ENCODE assay signal across 36 cellular contexts in the genomic region with DNA sequence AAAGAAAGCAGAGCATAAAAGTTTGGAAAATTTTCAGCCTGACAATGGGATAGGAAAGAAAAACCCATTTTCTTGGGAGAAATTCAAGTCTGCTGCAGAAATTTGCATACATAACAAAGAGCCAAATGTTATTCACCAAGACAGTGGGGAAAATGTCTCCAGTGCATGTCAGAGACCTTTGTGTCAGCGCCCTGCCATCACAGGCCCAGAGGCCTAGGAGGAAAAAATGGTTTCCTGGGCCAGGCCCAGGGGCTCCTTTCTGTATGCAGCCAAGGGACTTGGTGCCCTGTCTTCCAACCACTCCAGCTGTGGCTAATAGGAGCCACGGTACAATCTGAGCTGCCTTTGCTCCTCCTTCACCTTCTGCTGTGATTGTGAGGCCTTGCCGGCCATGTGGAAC.
DNase-seq lines count a peak whose midpoint lies in the region; ATAC-seq, FAIRE-seq and TF ChIP-seq lines count a peak whose summit lies in the region.
"Had no signal": no experiment of that assay in that cellular context is flagged by ENCODE, and none has a peak within 500 bp of the region (broad histone marks: within the 10 kb centered on the region; RNA-seq: fewer than 3 reads in every experiment).

No MANE protein-coding gene starts in this region.

- TF ChIP-seq POLR2A in HepG2 (IDR thresholded peaks at IDR 0.05; ENCODE audit: insufficient read depth in 1 of 2, low read depth in 2 of 2, low read length in 2 of 2) (no peak), right lobe of liver (IDR thresholded peaks at IDR 0.05) (no peak), A549 (IDR thresholded peaks at IDR 0.05; ENCODE audit: low read length) (no peak), K562 (conservative IDR thresholded peaks at IDR 0.05) (no peak)

- H3K9me3 Mint-ChIP-seq in activated T-cell treated with anti-CD3 and anti-CD28 coated beads, Interleukin-2, amount 50 U/mL, for 72 hours: peaks cover 13 to 16% of the 10 kb centered on the region in 2 donors

- TF ChIP-seq CTCF in HepG2 (CRISPR knock-in tag; IDR thresholded peaks at IDR 0.05) (no peak), right lobe of liver (IDR thresholded peaks at IDR 0.05) (no peak), A549 (IDR thresholded peaks at IDR 0.05) (no peak), HEK293 (tag by site-specific recombination; IDR thresholded peaks at IDR 0.05) (no peak), K562 (IDR thresholded peaks at IDR 0.05 in 2 of 3, conservative IDR thresholded peaks at IDR 0.05 in 1 of 3; ENCODE audit: insufficient read depth in 2 of 3, low read depth in 1 of 3, low read length in 3 of 3) (no peak)

- 17% methylated on average over 3 of the region's 3 CpGs for WGBS in HepG2 (ENCODE audit: low lambda C conversion rate)
- WGBS in right lobe of liver (ENCODE audit: insufficient coverage, low coverage, low lambda C conversion rate, missing lambda C conversion rate): 57% methylated on average over 2 of the region's 3 CpGs
- 34% methylated on average over 3 of the region's 3 CpGs for WGBS in A549 (ENCODE audit: missing lambda C conversion rate)
- WGBS in K562 (ENCODE audit: insufficient coverage, low coverage, missing lambda C conversion rate): 8% methylated on average over 3 of the region's 3 CpGs

- H3K9ac ChIP-seq in HepG2 (ENCODE audit: insufficient read depth, low read depth, low read length): no peak overlapping the region
- H3K9ac ChIP-seq in K562 (ENCODE audit: insufficient read depth in 1 of 2, low read depth in 2 of 2, low read length in 2 of 2): no peak overlapping the region
- H3K9ac ChIP-seq: BLaER1; BLaER1 treated with 17β-estradiol and CSF1 and Interleukin-3, amounts not matched to agents 10 nM and 100 nM had no signal

- BruUV-seq in HepG2 (replicated peaks; lab: Mats Ljungman, UMichigan) (no TSS peak), K562 (replicated peaks; lab: Mats Ljungman, UMichigan) (no TSS peak)

- no peak for TF ChIP-seq RAD21 in HepG2 (CRISPR knock-in tag; IDR thresholded peaks at IDR 0.05)
- TF ChIP-seq RAD21 in A549 (conservative IDR thresholded peaks at IDR 0.05 in 1 of 2, IDR thresholded peaks at IDR 0.05 in 1 of 2): no peak
- no peak for TF ChIP-seq RAD21 in K562 (CRISPR knock-in tag; conservative IDR thresholded peaks at IDR 0.05 in 1 of 2, IDR thresholded peaks at IDR 0.05 in 1 of 2)

- H3K4me1 Mint-ChIP-seq in activated T-cell treated with anti-CD3 and anti-CD28 coated beads, Interleukin-2, amount 50 U/mL, for 72 hours (ENCODE audit: low read depth): no peaks in the 10 kb centered on the region
- H3K4me1 Mint-ChIP-seq: CD4-positive, alpha-beta memory T cell; CD8-positive, alpha-beta memory T cell had no signal

- H3K9me3 ChIP-seq in HepG2 (ENCODE audit: low read length) (peaks cover 28% of the 10 kb centered on the region), right lobe of liver (no peaks in the 10 kb centered on the region), A549 (peaks cover 22% of the 10 kb centered on the region; the same call in 2 of the 3 replicates), HEK293 (ENCODE audit: control insufficient read depth, insufficient read depth, low read depth, low read length) (no peaks in the 10 kb centered on the region; the same call in none of the 2 replicates), K562 (replicated peaks; ENCODE audit: control insufficient read depth, insufficient read depth, low read depth, low read length) (no peaks in the 10 kb centered on the region)
- H3K9me3 ChIP-seq: BE2C had no signal

- intact Hi-C loops in HepG2 (cut with micrococcal nuclease; ENCODE audit: unreplicated experiment): no loop called here
- intact Hi-C loops in right lobe of liver (cut with DNase I): no loop called here
- intact Hi-C loops in K562 (cut with micrococcal nuclease): no loop called here

- H3K27me3 ChIP-seq in HepG2 (ENCODE audit: control insufficient read depth in 1 of 2, insufficient read depth in 2 of 2, low read length in 2 of 2) (peaks cover 2 to 8% of the 10 kb centered on the region in 2 experiments; a peak in 1 of 5 replicates), right lobe of liver (no peaks in the 10 kb centered on the region), K562 (ENCODE audit: control insufficient read depth in 2 of 2, insufficient read depth in 2 of 2, low read length in 2 of 2) (peaks cover 3 to 6% of the 10 kb centered on the region in 2 experiments; a peak in 4 of 5 replicates)
- H3K27me3 ChIP-seq: BE2C; BLaER1; BLaER1 treated with 17β-estradiol and CSF1 and Interleukin-3, amounts not matched to agents 10 nM and 100 nM had no signal

- H3K9me1 ChIP-seq in K562 (ENCODE audit: control insufficient read depth, insufficient read depth, low read length): no peaks in the 10 kb centered on the region

- H3K27me3 Mint-ChIP-seq in activated T-cell treated with anti-CD3 and anti-CD28 coated beads, Interleukin-2, amount 50 U/mL, for 72 hours (ENCODE audit: low read depth): peaks cover 10% of the 10 kb centered on the region
- H3K27me3 Mint-ChIP-seq: CD4-positive, alpha-beta T cell; CD4-positive, CD25-positive, alpha-beta regulatory T cell had no signal

- no peak overlapping the region for H3K4me3 ChIP-seq in HepG2 (replicated peaks in 1 of 3; ENCODE audit: insufficient read depth in 1 of 3, low read depth in 2 of 3, low read length in 3 of 3)
- no peak overlapping the region for H3K4me3 ChIP-seq in right lobe of liver
- H3K4me3 ChIP-seq in A549: no peak overlapping the region
- H3K4me3 ChIP-seq in HEK293 (ENCODE audit: low read depth, low read length): no peak overlapping the region
- no peak overlapping the region for H3K4me3 ChIP-seq in K562
- H3K4me3 ChIP-seq: BLaER1 had no signal

- FAIRE-seq in HepG2 (lab: Jason Lieb, UNC) (no peak), A549 (lab: Jason Lieb, UNC) (no peak), K562 (lab: Jason Lieb, UNC) (no peak)
- FAIRE-seq: A204.1, D721Med had no signal

- TF ChIP-seq EP300 in HepG2 (IDR thresholded peaks at IDR 0.05; ENCODE audit: low read depth in 2 of 2, low read length in 2 of 2): no peak
- TF ChIP-seq EP300 in HepG2 (CRISPR knock-in tag; IDR thresholded peaks at IDR 0.05; ENCODE audit: borderline replicate concordance): no peak
- no peak for TF ChIP-seq EP300 in A549 (IDR thresholded peaks at IDR 0.05)
- no peak for TF ChIP-seq EP300 in K562 (IDR thresholded peaks at IDR 0.05; ENCODE audit: low read length)

- no peak overlapping the region for H3K4me3 Mint-ChIP-seq in activated T-cell treated with anti-CD3 and anti-CD28 coated beads, Interleukin-2, amount 50 U/mL, for 72 hours
- H3K4me3 Mint-ChIP-seq: B cell; CD14-positive monocyte; CD4-positive, alpha-beta memory T cell; CD4-positive, alpha-beta T cell; CD4-positive, CD25-positive, alpha-beta regulatory T cell; CD8-positive, alpha-beta T cell had no signal

- peaks cover 13 to 14% of the 10 kb centered on the region in 2 donors for H3K36me3 Mint-ChIP-seq in activated T-cell treated with anti-CD3 and anti-CD28 coated beads, Interleukin-2, amount 50 U/mL, for 72 hours (ENCODE audit: insufficient read depth in 2 of 2)
- H3K36me3 Mint-ChIP-seq: CD14-positive monocyte; CD8-positive, alpha-beta T cell had no signal

- H3K36me3 ChIP-seq in HepG2 (replicated peaks in 1 of 2; ENCODE audit: control insufficient read depth in 1 of 2, insufficient read depth in 2 of 2, low read length in 2 of 2) (no peaks in the 10 kb centered on the region), right lobe of liver (no peaks in the 10 kb centered on the region), HEK293 (ENCODE audit: control insufficient read depth in 2 of 2, insufficient read depth in 1 of 2, low read length in 2 of 2) (no peaks in the 10 kb centered on the region), K562 (ENCODE audit: control insufficient read depth, insufficient read depth, low read length) (no peaks in the 10 kb centered on the region)
- H3K36me3 ChIP-seq: BE2C, BLaER1 had no signal

- in situ Hi-C loops in HepG2 (cut with HindIII; ENCODE audit: extremely low pct_ligation_motif_present, low pct_unique_long_range_greater_than_20kb): no loop called here
- in situ Hi-C loops in K562 (cut with MboI): no loop called here

- H4K20me1 ChIP-seq in HepG2 (ENCODE audit: insufficient read depth, low read length) (no peaks in the 10 kb centered on the region), K562 (replicated peaks; ENCODE audit: control insufficient read depth, insufficient read depth, low read length) (no peaks in the 10 kb centered on the region)
- H4K20me1 ChIP-seq: BLaER1; BLaER1 treated with 17β-estradiol and CSF1 and Interleukin-3, amounts not matched to agents 10 nM and 100 nM had no signal

- H3K4me1 ChIP-seq in HepG2 (ENCODE audit: insufficient read depth, low read length): peaks cover 26% of the 10 kb centered on the region
- H3K4me1 ChIP-seq in right lobe of liver: no peaks in the 10 kb centered on the region
- H3K4me1 ChIP-seq in A549: peaks cover 17% of the 10 kb centered on the region; the same call in 2 of the 3 replicates
- no peaks in the 10 kb centered on the region for H3K4me1 ChIP-seq in HEK293 (ENCODE audit: control insufficient read depth, insufficient read depth, low read length)
- no peaks in the 10 kb centered on the region for H3K4me1 ChIP-seq in K562 (replicated peaks in 1 of 2; ENCODE audit: control insufficient read depth in 2 of 2, insufficient read depth in 2 of 2, low read length in 2 of 2)
- H3K4me1 ChIP-seq: BE2C had no signal

- H3K27ac ChIP-seq in HepG2 (ENCODE audit: extremely low read length, insufficient read depth, low read length) (no peak overlapping the region), right lobe of liver (no peak overlapping the region), A549 (no peak overlapping the region), HEK293 (ENCODE audit: extremely low read depth, low read depth, low read length) (no peak overlapping the region), K562 (ENCODE audit: extremely low read depth, low read depth, low read length) (no peak overlapping the region)
- H3K27ac ChIP-seq: 22Rv1; BLaER1; BLaER1 treated with 17β-estradiol and CSF1 and Interleukin-3, amounts not matched to agents 10 nM and 100 nM; C4-2B had no signal

- H2AFZ ChIP-seq in HepG2 (ENCODE audit: low read length) (no peak overlapping the region), K562 (ENCODE audit: low read depth, low read length) (no peak overlapping the region)

- no peak for DNase-seq in HepG2 (ENCODE audit: low spot score)
- DNase-seq in right lobe of liver: no peak
- DNase-seq in A549 (ENCODE audit: low read depth in 1 of 2, low spot score in 1 of 2): no peak
- DNase-seq in K562 (ENCODE audit: extremely low read depth in 1 of 4, low spot score in 3 of 4): no peak
- no peak for DNase-seq in activated T-cell treated with anti-CD3 and anti-CD28 coated beads, Interleukin-2, amount 50 U/mL, for 72 hours
- DNase-seq in nucleus accumbens (lab: John Stamatoyannopoulos, UW): no peak
- no peak for DNase-seq in NCI-H510A treated with DMSO at 0.1 percent for 48 hours (lab: John Stamatoyannopoulos, UW)
- DNase-seq: 8988T; ACHN; AML-193; BE2C; C1 segment of cervical spinal cord; Caco-2; Calu3; CD4-positive, alpha-beta memory T cell; CD4-positive, alpha-beta T cell; CD4-positive, CD25-positive, alpha-beta regulatory T cell; CD8-positive, alpha-beta memory T cell; CD8-positive, alpha-beta T cell; COR-L47; DMS 273 treated with DMSO at 0.1 percent for 48 hours; DMS153; DMS53; DMS79; DMS79 treated with DMSO at 0.1 percent for 48 hours; DND-41; EL had no signal

- CTCF ChIA-PET in HepG2 (lab: Yijun Ruan, JAX; ENCODE audit: low intra/inter-chr PET ratio, low total read pairs) (no interaction called here), A549 (lab: Yijun Ruan, JAX) (interaction anchor here (0.8 kb wide), 1 partner anchor 15 kb away, joined by 3 read pairs; no protein-coding TSS in a partner anchor), HEK293 (lab: Yijun Ruan, JAX) (interaction anchor here (1.4 kb wide), 1 partner anchor 23 kb away, joined by 3 read pairs; no protein-coding TSS in a partner anchor), K562 (lab: Yijun Ruan, JAX; ENCODE audit: low intra/inter-chr PET ratio) (no interaction called here)

- H3K4me2 ChIP-seq in HepG2 (ENCODE audit: low read depth, low read length): no peak overlapping the region
- no peak overlapping the region for H3K4me2 ChIP-seq in A549
- H3K4me2 ChIP-seq in K562 (ENCODE audit: insufficient read depth, low read length): no peak overlapping the region
- H3K4me2 ChIP-seq: BLaER1; BLaER1 treated with 17β-estradiol and CSF1 and Interleukin-3, amounts not matched to agents 10 nM and 100 nM had no signal

- POLR2A ChIA-PET in HepG2 (lab: Yijun Ruan, JAX): no interaction called here
- POLR2A ChIA-PET in A549 (lab: Yijun Ruan, JAX): no interaction called here
- POLR2A ChIA-PET in HEK293 (lab: Yijun Ruan, JAX): no interaction called here
- POLR2A ChIA-PET in K562 (lab: Yijun Ruan, JAX): no interaction called here

- no peak for ATAC-seq in HepG2
- no peak for ATAC-seq in right lobe of liver
- ATAC-seq in A549: no peak
- ATAC-seq in K562: no peak
- no peak for ATAC-seq in activated T-cell treated with anti-CD3 and anti-CD28 coated beads, Interleukin-2, amount 50 U/mL, for 72 hours (replicated peaks in 1 of 2)
- ATAC-seq: CD8-positive, alpha-beta T cell had no signal

- H3K27ac Mint-ChIP-seq in activated T-cell treated with anti-CD3 and anti-CD28 coated beads, Interleukin-2, amount 50 U/mL, for 72 hours: no peak overlapping the region
- H3K27ac Mint-ChIP-seq: B cell; CD14-positive monocyte; CD4-positive, alpha-beta memory T cell; CD4-positive, alpha-beta T cell; CD4-positive, CD25-positive, alpha-beta regulatory T cell; CD8-positive, alpha-beta memory T cell; CD8-positive, alpha-beta T cell had no signal

- H3K79me2 ChIP-seq in HepG2 (ENCODE audit: insufficient read depth, low read length): no peaks in the 10 kb centered on the region
- H3K79me2 ChIP-seq in K562 (ENCODE audit: control insufficient read depth, insufficient read depth, low read length): no peaks in the 10 kb centered on the region

Comparison
In these comparisons a context has a peak if more than half of its experiments do, and no peak if none do; other contexts are left out.
1. CTCF ChIA-PET loops: an anchor here in A549 (0.8 kb wide) and HEK293 (1.4 kb wide); none called in HepG2 and K562.
2. Of the 241 proteins assayed by ChIP-seq in both HepG2 and K562: peak only in HepG2: none; only in K562: CEBPZ; in both: ZFP36; in neither: 239.